In genomic region chr12:62135553-62136200, GRCh38 we compare ENCODE assay signal across 13 cellular contexts.
DNase-seq lines count a peak whose midpoint lies in the region; ATAC-seq and TF ChIP-seq lines count a peak whose summit lies in the region.
"Had no signal": no experiment of that assay in that cellular context is flagged by ENCODE, and none has a peak within 500 bp of the region (broad histone marks: within the 10 kb centered on the region; RNA-seq: fewer than 3 reads in every experiment).

No MANE protein-coding gene starts in this region.

- H3K27me3 ChIP-seq in foreskin keratinocyte: peaks cover 6% of the 10 kb centered on the region
- H3K27me3 ChIP-seq: BLaER1 had no signal

- TF ChIP-seq RAD21 in Ishikawa (IDR thresholded peaks at IDR 0.05; ENCODE audit: low read depth): no peak

- ATAC-seq in foreskin keratinocyte (peak; percentile 24), HG02798 (IDR thresholded peaks at IDR 0.05; ENCODE audit: poor library complexity, unreplicated experiment) (no peak)
- ATAC-seq: CD8-positive, alpha-beta T cell had no signal

- H3K4me1 ChIP-seq in foreskin keratinocyte: no peaks in the 10 kb centered on the region

- H3K27ac ChIP-seq in foreskin keratinocyte: no peak overlapping the region
- H3K27ac ChIP-seq: BLaER1, HL-60 had no signal

- no peak for TF ChIP-seq EP300 in Ishikawa (IDR thresholded peaks at IDR 0.05; ENCODE audit: borderline replicate concordance)

- DNase-seq in COLO829 (ENCODE audit: low spot score): peak; percentile 62
- DNase-seq in epithelial cell of esophagus (ENCODE audit: low read depth): peak; percentile 6
- peak in 1 of 2 donors; percentile 19 for DNase-seq in foreskin keratinocyte
- DNase-seq in HuH-7.5 (ENCODE audit: low spot score): no peak
- DNase-seq in NCI-H2107 (lab: John Stamatoyannopoulos, UW): no peak
- DNase-seq: CD8-positive, alpha-beta T cell; COR-L47; HCEC 1CT; Karpas-422 had no signal

- TF ChIP-seq CTCF in epithelial cell of esophagus (IDR thresholded peaks at IDR 0.05; ENCODE audit: insufficient read depth, low read depth, low read length, missing control alignments) (no peak), foreskin keratinocyte (conservative IDR thresholded peaks at IDR 0.05) (no peak)

- no peak overlapping the region for H3K4me3 ChIP-seq in epithelial cell of esophagus (ENCODE audit: low read length)
- H3K4me3 ChIP-seq: BLaER1 had no signal

TF ChIP-seq in Ishikawa, 13 proteins besides CTCF, POLR2A, EP300 and RAD21:
- TF ChIP-seq TAF1 (IDR thresholded peaks at IDR 0.05; ENCODE audit: low read depth) (no peak), CEBPB (IDR thresholded peaks at IDR 0.05) (peak; percentile 90)

Comparison
In these comparisons a context has a peak if more than half of its experiments do, and no peak if none do; other contexts are left out.
1. DNase-seq: peak in COLO829 (single experiment) and epithelial cell of esophagus (single experiment); none in HuH-7.5 (single experiment) and NCI-H2107 (single experiment).